ENCODE assay signal across 11 cellular contexts in genomic region chr5:173316463-173317020, GRCh38. TPM values are rescaled to one million over a fixed set of nuclear protein-coding genes. Genes with fewer than 3 reads are reported as not detected.
DNase-seq lines count a peak whose midpoint lies in the region; ATAC-seq and TF ChIP-seq lines count a peak whose summit lies in the region.
"Had no signal": no experiment of that assay in that cellular context is flagged by ENCODE, and none has a peak within 500 bp of the region (broad histone marks: within the 10 kb centered on the region; RNA-seq: fewer than 3 reads in every experiment).

No MANE protein-coding gene starts in this region.

- peaks cover 14% of the 10 kb centered on the region for H3K27me3 Mint-ChIP-seq in brain
- H3K27me3 Mint-ChIP-seq: activated naive CD8-positive, alpha-beta T cell treated with anti-CD3 and anti-CD28 coated beads, Interleukin-2, amount 10 ng/mL, durations not matched to agents 7 days and 5 days had no signal

- no peaks in the 10 kb centered on the region for H3K9me3 Mint-ChIP-seq in brain
- H3K9me3 Mint-ChIP-seq: activated naive CD8-positive, alpha-beta T cell treated with anti-CD3 and anti-CD28 coated beads, Interleukin-2, amount 10 ng/mL, durations not matched to agents 7 days and 5 days; naive B cell had no signal

- DNase-seq in cardiac muscle cell (ENCODE audit: low read depth in 1 of 2, low spot score in 1 of 2) = no peak
- DNase-seq in right cardiac atrium = no peak
- DNase-seq in thoracic aorta (ENCODE audit: low spot score) = no peak
- no peak for DNase-seq in stimulated activated CD4-positive, alpha-beta T cell treated with anti-CD3 and anti-CD28 coated beads, Interleukin-1b, Interleukin-23, amount 100 ng/mL, for 48 hours
- no peak for DNase-seq in amniotic stem cell (lab: John Stamatoyannopoulos, UW)
- DNase-seq in NK-92 (lab: John Stamatoyannopoulos, UW; ENCODE audit: unreplicated experiment) = no peak
- DNase-seq: activated CD4-positive, CD25-positive, alpha-beta regulatory T cell; activated naive CD8-positive, alpha-beta T cell treated with anti-CD3 and anti-CD28 coated beads, Interleukin-2, amount 10 ng/mL, durations not matched to agents 7 days and 5 days; naive B cell had no signal

- H3K27ac ChIP-seq in cardiac muscle cell = peak overlapping the region; percentile 12
- no peak overlapping the region for H3K27ac ChIP-seq in right cardiac atrium (ENCODE audit: low read length)
- peak overlapping the region; percentile 78 for H3K27ac ChIP-seq in mesodermal cell (ENCODE audit: low read depth, low read length, severe bottlenecking)
- H3K27ac ChIP-seq in thoracic aorta = no peak overlapping the region

- ATAC-seq in right cardiac atrium (no peak), thoracic aorta (ENCODE audit: insufficient number of reproducible peaks, low FRiP score, low read depth) (no peak)

- peak overlapping the region; percentile 73 to 97 (median 92) for H3K27ac Mint-ChIP-seq in brain
- H3K27ac Mint-ChIP-seq: activated naive CD8-positive, alpha-beta T cell treated with anti-CD3 and anti-CD28 coated beads, Interleukin-2, amount 10 ng/mL, durations not matched to agents 7 days and 5 days had no signal

- H3K4me3 ChIP-seq in cardiac muscle cell (no peak overlapping the region), right cardiac atrium (ENCODE audit: low read length) (no peak overlapping the region), mesodermal cell (ENCODE audit: extremely low read depth, insufficient read depth, low read length, poor library complexity, severe bottlenecking) (no peak overlapping the region), thoracic aorta (peak overlapping the region; percentile 57)

- WGBS in right cardiac atrium = 50% methylated on average over 5 of the region's 5 CpGs
- 75 to 76% methylated on average over 2 to 3 of the region's 5 CpGs for WGBS in mesodermal cell (ENCODE audit: insufficient coverage in 2 of 2), 2 experiments

- H3K27me3 ChIP-seq in cardiac muscle cell (no peaks in the 10 kb centered on the region), right cardiac atrium (ENCODE audit: control insufficient read depth, insufficient read depth) (no peaks in the 10 kb centered on the region), thoracic aorta (replicated peaks; ENCODE audit: insufficient read depth) (no peaks in the 10 kb centered on the region)

- H3K36me3 ChIP-seq in cardiac muscle cell (peaks cover 27% of the 10 kb centered on the region), mesodermal cell (ENCODE audit: control insufficient read depth, insufficient read depth, low read length) (peaks cover 39% of the 10 kb centered on the region), thoracic aorta (no peaks in the 10 kb centered on the region)

- peaks cover 23% of the 10 kb centered on the region for H3K36me3 Mint-ChIP-seq in brain
- H3K36me3 Mint-ChIP-seq: naive B cell had no signal

- H3K9me3 ChIP-seq in cardiac muscle cell (ENCODE audit: low read depth) = no peaks in the 10 kb centered on the region
- no peaks in the 10 kb centered on the region for H3K9me3 ChIP-seq in right cardiac atrium (ENCODE audit: control insufficient read depth, low read length)
- no peaks in the 10 kb centered on the region for H3K9me3 ChIP-seq in mesodermal cell (ENCODE audit: control insufficient read depth, low read length)
- H3K9me3 ChIP-seq in thoracic aorta = no peaks in the 10 kb centered on the region

- H3K4me3 Mint-ChIP-seq in brain = peak overlapping the region; percentile 65 to 74 (median 73)
- H3K4me3 Mint-ChIP-seq: activated naive CD8-positive, alpha-beta T cell treated with anti-CD3 and anti-CD28 coated beads, Interleukin-2, amount 10 ng/mL, durations not matched to agents 7 days and 5 days; naive B cell had no signal

- intact Hi-C loops in right cardiac atrium (cut with DNase I) = no loop called here

- peaks cover 96% of the 10 kb centered on the region for H3K4me1 Mint-ChIP-seq in brain
- H3K4me1 Mint-ChIP-seq: naive B cell had no signal

- TF ChIP-seq CTCF in cardiac muscle cell (IDR thresholded peaks at IDR 0.05; ENCODE audit: low read depth, low read length) (no peak), brain (conservative IDR thresholded peaks at IDR 0.05) (no peak), thoracic aorta (IDR thresholded peaks at IDR 0.05) (no peak)

- H3K4me1 ChIP-seq in cardiac muscle cell (ENCODE audit: low read depth) (peaks cover 14% of the 10 kb centered on the region), right cardiac atrium (ENCODE audit: control insufficient read depth, insufficient read depth, low read length) (peaks cover 21% of the 10 kb centered on the region), mesodermal cell (ENCODE audit: control insufficient read depth, insufficient read depth, low read length, poor library complexity, severe bottlenecking) (peaks cover 30% of the 10 kb centered on the region), thoracic aorta (ENCODE audit: control insufficient read depth in 1 of 2, low read depth in 2 of 2) (peaks cover 11 to 30% of the 10 kb centered on the region in 2 donors)

RNA-seq across cellular contexts. Expression of gene STC2, which starts 11.7 kb away (rescaled TPM):
- total RNA-seq in cardiac muscle cell = 83.4 and 138 TPM in 2 replicates
- polyA plus RNA-seq in cardiac muscle cell = 45.1 and 65.2 TPM in 2 replicates
- 10 to 100 TPM in 3 of 4 donors, 1 to 10 TPM in 1; 9.4 to 13.0 (median 11.6) TPM for total RNA-seq in right cardiac atrium
- polyA plus RNA-seq in right cardiac atrium = 11.7 TPM
- 9.1 TPM for polyA plus RNA-seq in brain (ENCODE audit: insufficient read depth, low read depth, low replicate concordance)
- polyA plus RNA-seq in mesodermal cell (2013, experiment 1 of 2) = 17.1 TPM
- 17.3 TPM for polyA plus RNA-seq in mesodermal cell (2013, experiment 2 of 2)
- total RNA-seq in thoracic aorta = 1 to 10 TPM; 2.0 to 8.8 TPM

Comparison
In these comparisons a context has a peak if more than half of its experiments do, and no peak if none do; other contexts are left out.
1. H3K27ac ChIP-seq: peak in cardiac muscle cell (single experiment) and mesodermal cell (single experiment); none in right cardiac atrium (single experiment) and thoracic aorta (0 of 2).